8 cellular contexts compared by ENCODE assay signal in genomic region chr19:8513687-8514504, GRCh38. TPM values are rescaled to one million over a fixed set of nuclear protein-coding genes. Genes with fewer than 3 reads are reported as not detected.
DNase-seq lines count a peak whose midpoint lies in the region; ATAC-seq and TF ChIP-seq lines count a peak whose summit lies in the region.

A gene with protein sequence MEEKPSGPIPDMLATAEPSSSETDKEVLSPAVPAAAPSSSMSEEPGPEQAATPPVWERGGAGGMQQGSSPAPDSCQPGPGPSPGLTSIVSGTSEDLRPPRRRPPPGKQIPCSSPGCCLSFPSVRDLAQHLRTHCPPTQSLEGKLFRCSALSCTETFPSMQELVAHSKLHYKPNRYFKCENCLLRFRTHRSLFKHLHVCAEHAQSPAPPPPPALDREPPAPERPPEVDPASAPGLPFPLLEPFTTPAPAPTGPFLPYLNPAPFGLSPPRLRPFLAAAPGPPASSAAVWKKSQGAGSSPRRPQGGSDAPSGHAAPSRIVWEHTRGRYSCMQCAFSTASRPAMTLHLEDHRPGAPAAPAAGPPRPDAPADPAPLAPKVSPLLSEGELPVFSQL (minus strand): TSS chr19:8514167. CDS start chr19:8514046, 121 bp downstream.

- peaks cover 4 to 13% of the 10 kb centered on the region in 2 donors for H3K4me1 ChIP-seq in lung (ENCODE audit: control insufficient read depth in 2 of 2, insufficient read depth in 2 of 2, low read length in 2 of 2)

- H3K9me3 ChIP-seq in lung (ENCODE audit: control insufficient read depth in 2 of 2, insufficient read depth in 1 of 2, low read length in 1 of 2): no peaks in the 10 kb centered on the region

- 1% methylated on average over 63 to 70 of the region's 70 CpGs for WGBS in lung, 2 donors

- ATAC-seq in GM21360 (IDR thresholded peaks at IDR 0.05; ENCODE audit: unreplicated experiment) (peak; percentile 85), lung (ENCODE audit: insufficient read depth, low FRiP score) (peak; percentile 95)

- peaks cover 2 to 10% of the 10 kb centered on the region in 2 donors for H3K36me3 ChIP-seq in lung (ENCODE audit: control insufficient read depth in 2 of 2, insufficient read depth in 2 of 2, low read length in 2 of 2)

- H3K27ac ChIP-seq in lung (ENCODE audit: low read depth in 1 of 2, low read length in 1 of 2): peak within 1 kb of the TSS; percentile 98 to 100

- no peaks in the 10 kb centered on the region for H3K27me3 ChIP-seq in lung (ENCODE audit: control insufficient read depth, insufficient read depth)

- peak within 1 kb of the TSS; percentile 88 for H3K4me3 ChIP-seq in lung

- DNase-seq in COLO829 (ENCODE audit: low spot score) (peak; percentile 98), HT1080 (ENCODE audit: low read depth) (peak; percentile 96), NOMO-1 (lab: John Stamatoyannopoulos, UW; ENCODE audit: unreplicated experiment in 2 of 2) (peak; percentile 91 to 97), lung (ENCODE audit: low spot score) (peak; percentile 97)
- DNase-seq in activated CD8-positive, alpha-beta memory T cell treated with anti-CD3 and anti-CD28 coated beads for 24 hours: peak; percentile 100
- peak; percentile 95 for DNase-seq in effector CD4-positive, alpha-beta T cell
- DNase-seq in stimulated activated CD4-positive, alpha-beta T cell treated with anti-CD3 and anti-CD28 coated beads, TNF-alpha, amount 100 ng/mL, for 24 hours (ENCODE audit: low read depth in 3 of 3): peak; percentile 95 to 96 (median 95)

- no peak for TF ChIP-seq CTCF in lung (IDR thresholded peaks at IDR 0.05; ENCODE audit: control extremely low read depth, extremely low read depth)

RNA-seq across cellular contexts. Expression of the gene that starts here (rescaled TPM):
- total RNA-seq in HT1080 (2014; rRNA removed; shearing (Covaris generic)): 4.1 and 8.5 TPM in 2 replicates
- 31.1 and 38.5 TPM in 2 replicates for polyA plus RNA-seq in HT1080 (2015; cell fraction: cytosol; rRNA removed)
- polyA plus RNA-seq in HT1080 (2015; cell fraction: nucleus; rRNA removed): 26.6 and 28.2 TPM in 2 replicates
- total RNA-seq in lung: 10 to 100 TPM; 17.7 to 35.7 TPM
- 10 to 100 TPM; 26.2 to 32.8 TPM for polyA plus RNA-seq in lung

Comparison
In these comparisons a context has a peak if more than half of its experiments do, and no peak if none do; other contexts are left out.
1. Peak in every context shown above with its lines: DNase-seq, ATAC-seq, H3K4me3 ChIP-seq and H3K27ac ChIP-seq.